8 cellular contexts compared by ENCODE assay signal in genomic region chr10:93471110-93471651, GRCh38. TPM values are rescaled to one million over a fixed set of nuclear protein-coding genes. Genes with fewer than 3 reads are reported as not detected.
DNase-seq lines count a peak whose midpoint lies in the region; ATAC-seq and TF ChIP-seq lines count a peak whose summit lies in the region.

No MANE protein-coding gene starts in this region.

- TF ChIP-seq CTCF in epithelial cell of proximal tubule (conservative IDR thresholded peaks at IDR 0.05; ENCODE audit: low read depth, low read length) = no peak
- TF ChIP-seq CTCF in omental fat pad (IDR thresholded peaks at IDR 0.05) = no peak

- ATAC-seq in omental fat pad (ENCODE audit: low FRiP score) = peak; percentile 40

- no peak overlapping the region for H3K4me3 ChIP-seq in epithelial cell of proximal tubule (ENCODE audit: low read depth, low read length)

- DNase-seq in CD1c-positive myeloid dendritic cell (ENCODE audit: extremely low spot score) (peak; percentile 57), NCI-H460 (ENCODE audit: extremely low read depth, low read depth) (peak; percentile 82), epithelial cell of proximal tubule (ENCODE audit: low read depth) (peak; percentile 93), omental fat pad (ENCODE audit: low spot score) (no peak), NCI-H510A (lab: John Stamatoyannopoulos, UW) (no peak), hippocampal formation (lab: John Stamatoyannopoulos, UW) (no peak), NCI-H1417 treated with DMSO at 0.1 percent for 48 hours (lab: John Stamatoyannopoulos, UW) (no peak), hypothalamus (lab: John Stamatoyannopoulos, UW) (no peak)

RNA-seq across cellular contexts. Expression of gene MYOF, which starts 11.0 kb away (rescaled TPM):
- 369 and 488 TPM in 2 replicates for total RNA-seq in NCI-H460 (2014; rRNA removed; shearing (Covaris generic))
- polyA plus RNA-seq in NCI-H460 (2014; cell fraction: nucleus; rRNA removed) = 121 and 172 TPM in 2 replicates
- 185 and 208 TPM in 2 replicates for total RNA-seq in epithelial cell of proximal tubule
- total RNA-seq in omental fat pad = 100 to 1,000 TPM in 1 of 4 donors, 10 to 100 TPM in 3; 44.6 to 113 (median 74.5) TPM

RNA-seq across cellular contexts. Expression of gene CEP55, which starts 25.2 kb away (rescaled TPM):
- total RNA-seq in NCI-H460 (2014; rRNA removed; shearing (Covaris generic)) = 71.8 and 76.0 TPM in 2 replicates
- 69.7 and 69.9 TPM in 2 replicates for polyA plus RNA-seq in NCI-H460 (2014; cell fraction: nucleus; rRNA removed)
- total RNA-seq in epithelial cell of proximal tubule (73.2 and 115 TPM in 2 replicates), omental fat pad (1 to 10 TPM in 1 of 4 donors, under 1 TPM in 2, not detected in 1; 0.19 to 3.2 (median 0.32) TPM)

Comparison
In these comparisons a context has a peak if more than half of its experiments do, and no peak if none do; other contexts are left out.
1. DNase-seq: peak in CD1c-positive myeloid dendritic cell (single experiment), NCI-H460 (single experiment) and epithelial cell of proximal tubule (single experiment); none in omental fat pad (single experiment), NCI-H510A (single experiment), hippocampal formation (0 of 2), NCI-H1417 treated with DMSO at 0.1 percent for 48 hours (single experiment) and hypothalamus (0 of 51).
2. RNA of gene CEP55, which starts 25.2 kb away (total RNA-seq): 73.2 to 115 TPM in epithelial cell of proximal tubule and 71.8 to 76.0 TPM in NCI-H460; 0.19 to 3.2 TPM in omental fat pad; every median in the first group is over 10 times any median in the second.